ENCODE assay signal across 1 cellular context in genomic region chr10:114453576-114453975, GRCh38.
TF ChIP-seq lines count a peak whose summit lies in the region.

No MANE protein-coding gene starts in this region.

TF ChIP-seq in GM23338, 12 proteins besides CTCF, POLR2A, EP300 and RAD21 (continued from another document):
- TF ChIP-seq ZNF462 (CRISPR knock-in tag; IDR thresholded peaks at IDR 0.05) (no peak), ETS1 (IDR thresholded peaks at IDR 0.05) (no peak), ZNF331 (CRISPR knock-in tag; IDR thresholded peaks at IDR 0.05; ENCODE audit: low read depth) (no peak), CREB1 (CRISPR knock-in tag; IDR thresholded peaks at IDR 0.05; ENCODE audit: low read depth) (no peak), ZNF114 (CRISPR knock-in tag; IDR thresholded peaks at IDR 0.05) (no peak), EZH2phosphoT487 (IDR thresholded peaks at IDR 0.05; ENCODE audit: unreplicated experiment) (no peak), JUNB (IDR thresholded peaks at IDR 0.05; ENCODE audit: unreplicated experiment) (no peak), NANOG (IDR thresholded peaks at IDR 0.05; ENCODE audit: borderline replicate concordance) (no peak), EZH2 (IDR thresholded peaks at IDR 0.05; ENCODE audit: low read depth, unreplicated experiment) (no peak), REST (IDR thresholded peaks at IDR 0.05; ENCODE audit: unreplicated experiment) (no peak), STAT1 (IDR thresholded peaks at IDR 0.05; ENCODE audit: unreplicated experiment) (no peak)
TF ChIP-seq in GM23338: peak in this region for 0.
